ENCODE assay signal across 21 cellular contexts in genomic region chr10:112988839-112989406, GRCh38. TPM values are rescaled to one million over a fixed set of nuclear protein-coding genes. Genes with fewer than 3 reads are reported as not detected.
DNase-seq lines count a peak whose midpoint lies in the region; ATAC-seq, FAIRE-seq and TF ChIP-seq lines count a peak whose summit lies in the region.
"Had no signal": no experiment of that assay in that cellular context is flagged by ENCODE, and none has a peak within 500 bp of the region (broad histone marks: within the 10 kb centered on the region; RNA-seq: fewer than 3 reads in every experiment).

No MANE protein-coding gene starts in this region.

- no peak overlapping the region for H3K4ac ChIP-seq in H1 (replicated peaks; ENCODE audit: insufficient read length, low read depth, low read length)
- H3K4ac ChIP-seq in mesendoderm (ENCODE audit: low read depth, low read length), result no peak overlapping the region

- no peak overlapping the region for H2AFZ ChIP-seq in H1 (ENCODE audit: low read length)
- H2AFZ ChIP-seq: PC-9 had no signal

- H4K5ac ChIP-seq in H1 (ENCODE audit: insufficient read length, low read depth, low read length) (no peak overlapping the region), mesendoderm (ENCODE audit: low read length) (no peak overlapping the region)

- H4K20me1 ChIP-seq in H1 (replicated peaks in 1 of 2; ENCODE audit: control insufficient read depth in 1 of 2, insufficient read depth in 2 of 2, low read length in 2 of 2), result peaks cover 21 to 38% of the 10 kb centered on the region in 2 experiments

- H3K27ac ChIP-seq in H1 (ENCODE audit: low read depth, low read length), result no peak overlapping the region
- no peak overlapping the region for H3K27ac ChIP-seq in mesendoderm (ENCODE audit: low read depth, low read length)
- H3K27ac ChIP-seq: PC-9, suprapubic skin had no signal

- H3K79me2 ChIP-seq in H1 (ENCODE audit: control insufficient read depth in 1 of 2, insufficient read depth in 2 of 2, low read length in 2 of 2) (peaks cover 18 to 98% of the 10 kb centered on the region in 2 experiments), mesendoderm (ENCODE audit: control insufficient read depth, insufficient read depth, low read length) (peaks cover 42% of the 10 kb centered on the region)

- no peak overlapping the region for H3K9ac ChIP-seq in H1 (replicated peaks in 1 of 4; ENCODE audit: extremely low read depth in 1 of 4, low read depth in 3 of 4, low read length in 3 of 4)
- H3K9ac ChIP-seq in mesendoderm (ENCODE audit: low read length), result no peak overlapping the region

- no peaks in the 10 kb centered on the region for H3K23me2 ChIP-seq in H1 (ENCODE audit: low read depth, low read length)

- no peak overlapping the region for H2BK12ac ChIP-seq in H1 (ENCODE audit: low read depth, low read length)

- TF ChIP-seq EP300 in H1 (IDR thresholded peaks at IDR 0.05; ENCODE audit: borderline replicate concordance in 1 of 2, low read depth in 2 of 2, low read length in 2 of 2), result no peak

- no peak overlapping the region for H2BK5ac ChIP-seq in H1 (ENCODE audit: low read depth, low read length)
- H2BK5ac ChIP-seq in mesendoderm (ENCODE audit: low read length), result no peak overlapping the region

- H2BK120ac ChIP-seq in H1 (replicated peaks; ENCODE audit: low read depth, low read length) (no peak overlapping the region), mesendoderm (ENCODE audit: low read depth, low read length) (no peak overlapping the region)

- H2BK15ac ChIP-seq in H1 (ENCODE audit: low read length) (no peak overlapping the region), mesendoderm (replicated peaks; ENCODE audit: low read depth) (no peak overlapping the region)

- H3K4me3 ChIP-seq in H1 (ENCODE audit: extremely low read depth in 1 of 4, insufficient read depth in 2 of 4, low read depth in 3 of 4, low read length in 4 of 4) (no peak overlapping the region), mesendoderm (ENCODE audit: low read length) (no peak overlapping the region)
- H3K4me3 ChIP-seq: PC-9, suprapubic skin had no signal

- H2AK5ac ChIP-seq in H1 (ENCODE audit: low read depth, low read length), result no peak overlapping the region
- H2AK5ac ChIP-seq in mesendoderm (ENCODE audit: low read length), result no peak overlapping the region

- CTCF ChIA-PET in H1 (lab: Charles Lee; ENCODE audit: partially characterized antibody), result interaction anchor here (0.7 to 2.9 kb wide), 5 partner anchors 11 to 65 kb away, joined by 3 to 9 read pairs (median 3); no protein-coding TSS in a partner anchor

- FAIRE-seq in H1 (lab: Jason Lieb, UNC), result peak; percentile 19
- FAIRE-seq: colon, endometrium, HTR-8/SVneo had no signal

- POLR2A ChIA-PET in H1 (lab: Charles Lee; ENCODE audit: partially characterized antibody), result interaction anchor here (0.7 to 6.2 kb wide), 3 partner anchors 9 to 78 kb away, joined by 3 to 38 read pairs (median 4); no protein-coding TSS in a partner anchor

- no peak overlapping the region for H2BK20ac ChIP-seq in H1 (ENCODE audit: low read length)

- TF ChIP-seq RAD21 in H1 (IDR thresholded peaks at IDR 0.05 in 1 of 2, conservative IDR thresholded peaks at IDR 0.05 in 1 of 2; ENCODE audit: low read depth in 2 of 2, low read length in 2 of 2), result no peak

- peaks cover 0 to 23% (median 0%) of the 10 kb centered on the region in 4 experiments; a peak in 2 of 8 replicates for H3K36me3 ChIP-seq in H1 (ENCODE audit: control insufficient read depth in 2 of 4, insufficient read depth in 4 of 4, low read length in 3 of 4)
- no peaks in the 10 kb centered on the region for H3K36me3 ChIP-seq in mesendoderm (ENCODE audit: control insufficient read depth, insufficient read depth, low read length)
- H3K36me3 ChIP-seq: suprapubic skin had no signal

- H3K14ac ChIP-seq in H1 (ENCODE audit: insufficient read length), result no peak overlapping the region

- H3K23ac ChIP-seq in H1 (ENCODE audit: insufficient read length) (no peak overlapping the region), mesendoderm (ENCODE audit: low read length) (no peak overlapping the region)

- no peak overlapping the region; the same call in 1 of the 2 replicates for H3K18ac ChIP-seq in H1 (ENCODE audit: extremely low read depth, low read length)
- H3K18ac ChIP-seq in mesendoderm (ENCODE audit: low read length), result no peak overlapping the region

- H3K4me2 ChIP-seq in H1 (ENCODE audit: insufficient read depth in 1 of 2, low read depth in 2 of 2, low read length in 2 of 2), result peak overlapping the region in 1 of 2 experiments; percentile 36; a peak in 2 of 4 replicates
- H3K4me2 ChIP-seq in mesendoderm (ENCODE audit: low read length), result no peak overlapping the region
- H3K4me2 ChIP-seq: PC-9 had no signal

- H3K27me3 ChIP-seq in H1 (replicated peaks in 1 of 4; ENCODE audit: control insufficient read depth in 3 of 4, extremely low read depth in 1 of 4, insufficient read depth in 3 of 4, low read length in 3 of 4), result no peaks in the 10 kb centered on the region
- H3K27me3 ChIP-seq in mesendoderm (ENCODE audit: insufficient read depth, low read length, poor library complexity), result no peaks in the 10 kb centered on the region
- H3K27me3 ChIP-seq: suprapubic skin had no signal

- DNase-seq in ELF-1 (ENCODE audit: low read depth, low spot score) (peak; percentile 47), NCI-H510A treated with DMSO at 0.1 percent for 48 hours (lab: John Stamatoyannopoulos, UW) (peak; percentile 84), H1 (ENCODE audit: low read depth in 1 of 2, low spot score in 2 of 2) (no peak), mesendoderm (peak; percentile 60), HCEC 1CT (no peak), pons (ENCODE audit: low spot score) (no peak)
- DNase-seq in stimulated activated CD4-positive, alpha-beta T cell treated with anti-CD3 and anti-CD28 coated beads, Interleukin-12 subunit alpha, Interleukin-12 subunit beta, amount 100 ng/mL, for 4 hours, result no peak
- DNase-seq: activated CD4-positive, alpha-beta memory T cell treated with anti-CD3 and anti-CD28 coated beads for 36 hours; activated naive CD4-positive, alpha-beta T cell treated with anti-CD3 and anti-CD28 coated beads for 36 hours; aorta; CD4-positive, alpha-beta memory T cell; NCI-H1417 treated with DMSO at 0.1 percent for 48 hours; NCI-H2171; NCI-H774; PC-9 had no signal

- H3K4me1 ChIP-seq in H1 (replicated peaks in 1 of 4; ENCODE audit: control insufficient read depth in 3 of 4, insufficient read depth in 4 of 4, low read length in 3 of 4) (peaks cover 12 to 38% (median 32%) of the 10 kb centered on the region in 4 experiments; a peak in 6 of 7 replicates), mesendoderm (ENCODE audit: control insufficient read depth, low read depth, low read length) (peaks cover 5% of the 10 kb centered on the region)

- WGBS in H1 (ENCODE audit: extremely low coverage in 1 of 2, insufficient coverage in 1 of 2, insufficient read length in 1 of 2, insufficient replicate concordance in 2 of 2, low coverage in 1 of 2, low lambda C conversion rate in 2 of 2, missing lambda C conversion rate in 1 of 2), 2 experiments, result 35% methylated on average over 7 of the region's 7 CpGs; no CpG with 5 or more reads in 1 of the 2 experiments
- no CpG with 5 or more reads among the region's 7 CpGs for WGBS in mesendoderm (ENCODE audit: extremely low coverage, insufficient coverage, low lambda C conversion rate)

- H4K91ac ChIP-seq in H1 (replicated peaks; ENCODE audit: insufficient read length, low read length), result no peak overlapping the region

- no peak for TF ChIP-seq CTCF in H1 (IDR thresholded peaks at IDR 0.05; ENCODE audit: control extremely low read depth in 1 of 3, insufficient read depth in 1 of 3, low read depth in 1 of 3, low read length in 3 of 3)

- no peaks in the 10 kb centered on the region for H3K9me3 ChIP-seq in H1 (ENCODE audit: insufficient read depth in 2 of 2, low read depth in 1 of 2, low read length in 1 of 2)
- H3K9me3 ChIP-seq: suprapubic skin had no signal

- H3K56ac ChIP-seq in H1 (replicated peaks; ENCODE audit: insufficient read length, low read depth, low read length) (no peak overlapping the region), mesendoderm (ENCODE audit: low read length) (no peak overlapping the region)

- TF ChIP-seq POLR2A in H1 (IDR thresholded peaks at IDR 0.05; ENCODE audit: control extremely low read depth in 1 of 2, low read depth in 2 of 2, low read length in 2 of 2), result no peak

- H3K79me1 ChIP-seq in H1 (ENCODE audit: low read depth, low read length), result peaks cover 21% of the 10 kb centered on the region
- peaks cover 20% of the 10 kb centered on the region for H3K79me1 ChIP-seq in mesendoderm (ENCODE audit: low read length)

- ATAC-seq in GM19351 (IDR thresholded peaks at IDR 0.05; ENCODE audit: unreplicated experiment), result no peak
- ATAC-seq: natural killer cell treated with Interleukin-12 subunit alpha and Interleukin-12 subunit beta and Interleukin-15 and Interleukin-18, amount 100 ng/mL, for 72 hours had no signal

- H4K8ac ChIP-seq in H1 (ENCODE audit: extremely low read depth, insufficient read depth, low read length) (no peak overlapping the region), mesendoderm (ENCODE audit: low read depth, low read length) (no peak overlapping the region)

TF ChIP-seq in H1, 55 proteins besides CTCF, POLR2A, EP300 and RAD21:
- peak; percentile 22; the same call in 1 of the 2 replicates for TF ChIP-seq E2F6 (IDR thresholded peaks at IDR 0.05)
- 0 out of 4 replicates have a peak, but pooled peaks of 1 of the 2 experiments have one; percentile 25 for TF ChIP-seq SIN3A (conservative IDR thresholded peaks at IDR 0.05 in 1 of 2, IDR thresholded peaks at IDR 0.05 in 1 of 2; ENCODE audit: low read depth in 1 of 2, low read length in 2 of 2)
- TF ChIP-seq POLR2AphosphoS5 (IDR thresholded peaks at IDR 0.05; ENCODE audit: low read depth, low read length), result 0 out of 2 replicates have a peak, but pooled peaks have one; percentile 46
- no peak for TF ChIP-seq CTBP2 (IDR thresholded peaks at IDR 0.05; ENCODE audit: borderline replicate concordance, insufficient read depth, insufficient read length, low read length)
- TF ChIP-seq SP2 (IDR thresholded peaks at IDR 0.05; ENCODE audit: low read length), result no peak

RNA-seq across cellular contexts. Expression of gene TCF7L2, which starts 38.9 kb away (rescaled TPM):
- total RNA-seq in H1 (2021; fragmentation: NEBNext Ultra II Directional; extraction: Animal tissue kit (Norgen Biotek cat#: 25700)), result 63.7 and 67.3 TPM in 2 replicates
- polyA plus RNA-seq in H1 (2011; rRNA removed), result 33.9 and 52.6 TPM in 2 replicates
- 15.1 TPM for polyA plus RNA-seq in H1 (2011; cell fraction: cytosol; rRNA removed)
- 89.0 TPM for polyA plus RNA-seq in H1 (2011; cell fraction: nucleus; rRNA removed)
- polyA plus RNA-seq in H1 (2012, experiment 1 of 2), result 60.9 to 109 TPM (median 93.0 TPM) in 4 replicates
- 26.5 TPM for polyA plus RNA-seq in H1 (2012, experiment 2 of 2)
- 79.6 TPM for polyA plus RNA-seq in H1 (2013, experiment 1 of 2)
- polyA plus RNA-seq in H1 (2013, experiment 2 of 2), result 75.5 TPM
- polyA minus RNA-seq in H1 (2011; rRNA and poly(A)+ RNA removed), result 33.9 and 38.1 TPM in 2 replicates
- polyA minus RNA-seq in H1 (2011; cell fraction: cytosol; rRNA and poly(A)+ RNA removed), result 58.9 TPM
- polyA minus RNA-seq in H1 (2011; cell fraction: nucleus; rRNA and poly(A)+ RNA removed), result 106 TPM
- polyA plus RNA-seq in mesendoderm (2013, experiment 1 of 2), result 43.5 TPM
- 47.0 TPM for polyA plus RNA-seq in mesendoderm (2013, experiment 2 of 2)

Comparison
In these comparisons a context has a peak if more than half of its experiments do, and no peak if none do; other contexts are left out.
1. DNase-seq: peak in ELF-1 (single experiment), NCI-H510A treated with DMSO at 0.1 percent for 48 hours (single experiment) and mesendoderm (single experiment); none in H1 (0 of 2), stimulated activated CD4-positive, alpha-beta T cell treated with anti-CD3 and anti-CD28 coated beads, Interleukin-12 subunit alpha, Interleukin-12 subunit beta, amount 100 ng/mL, for 4 hours (single experiment), HCEC 1CT (single experiment) and pons (single experiment).